In the genomic region with DNA sequence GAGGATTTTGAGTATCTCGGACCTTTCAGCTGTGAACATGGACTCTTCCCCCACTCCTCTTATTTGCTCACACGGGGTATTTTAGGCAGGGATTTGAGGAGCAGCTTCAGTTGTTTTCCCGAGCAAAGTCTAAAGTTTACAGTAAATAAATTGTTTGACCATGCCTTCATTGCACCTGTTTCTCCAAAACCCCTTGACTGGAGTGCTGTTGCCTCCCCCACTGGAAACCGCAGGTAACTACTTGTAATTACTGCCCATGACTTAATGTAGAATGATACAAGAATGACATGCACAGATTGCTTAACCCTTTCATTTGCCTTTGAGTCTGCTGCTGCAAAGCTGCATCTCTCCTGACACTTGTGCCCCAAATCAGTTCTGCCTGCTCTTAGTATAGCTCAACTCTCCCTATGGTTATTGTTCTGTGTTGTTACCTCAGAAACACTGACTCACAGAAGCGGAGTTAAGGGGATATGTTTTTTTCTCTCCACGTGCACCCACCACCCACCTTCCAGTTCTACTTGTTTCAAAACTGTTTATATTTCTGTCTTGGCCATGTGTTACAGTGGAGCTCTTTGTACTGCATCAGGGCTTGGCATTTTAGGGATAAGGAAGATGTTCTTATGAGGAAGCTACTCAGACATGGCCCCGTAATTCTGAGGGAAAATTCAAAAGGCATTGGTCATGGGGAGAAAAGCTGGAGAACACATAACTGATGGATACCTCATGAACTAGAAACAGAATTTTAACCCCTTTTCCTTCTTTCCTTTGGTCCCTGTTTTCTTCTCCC, we compare ENCODE assay signal across 9 cellular contexts. TPM values are rescaled to one million over a fixed set of nuclear protein-coding genes. Genes with fewer than 3 reads are reported as not detected.
DNase-seq lines count a peak whose midpoint lies in the region; ATAC-seq, FAIRE-seq and TF ChIP-seq lines count a peak whose summit lies in the region.
"Had no signal": no experiment of that assay in that cellular context is flagged by ENCODE, and none has a peak within 500 bp of the region (broad histone marks: within the 10 kb centered on the region; RNA-seq: fewer than 3 reads in every experiment).

No MANE protein-coding gene starts in this region.

- H3K4me2 ChIP-seq in HepG2 (ENCODE audit: low read depth, low read length) = no peak overlapping the region

- no peaks in the 10 kb centered on the region for H3K79me2 ChIP-seq in HepG2 (ENCODE audit: insufficient read depth, low read length)

- no peak for TF ChIP-seq CTCF in liver (IDR thresholded peaks at IDR 0.05; ENCODE audit: low read depth, low read length, missing input control)
- no peak for TF ChIP-seq CTCF in HepG2 (CRISPR knock-in tag; IDR thresholded peaks at IDR 0.05)
- TF ChIP-seq CTCF in lower lobe of right lung (IDR thresholded peaks at IDR 0.05) = peak; percentile 20
- no peak for TF ChIP-seq CTCF in vagina (IDR thresholded peaks at IDR 0.05)

- FAIRE-seq in HepG2 (lab: Jason Lieb, UNC) = no peak

- no peak for DNase-seq in HepG2 (ENCODE audit: low spot score)
- no peak for DNase-seq in activated CD8-positive, alpha-beta T cell treated with anti-CD3 and anti-CD28 coated beads, Interleukin-2, amount 10 ng/mL, durations not matched to agents 7 days and 5 days
- DNase-seq in lower lobe of right lung = no peak
- no peak for DNase-seq in vagina (ENCODE audit: extremely low spot score in 2 of 2)
- no peak for DNase-seq in hippocampal formation (lab: John Stamatoyannopoulos, UW)
- no peak for DNase-seq in stimulated activated CD4-positive, alpha-beta T cell treated with anti-CD3 and anti-CD28 coated beads, Interleukin-1b, Interleukin-23, amount 100 ng/mL, for 48 hours
- DNase-seq in hypothalamus (lab: John Stamatoyannopoulos, UW) = no peak
- DNase-seq: erythroblast had no signal

- H3K4me1 Mint-ChIP-seq in activated CD8-positive, alpha-beta T cell treated with anti-CD3 and anti-CD28 coated beads, Interleukin-2, amount 10 ng/mL, durations not matched to agents 7 days and 5 days (ENCODE audit: low read depth) = peaks cover 65% of the 10 kb centered on the region

- CTCF ChIA-PET in HepG2 (lab: Yijun Ruan, JAX; ENCODE audit: low intra/inter-chr PET ratio, low total read pairs) = no interaction called here
- CTCF ChIA-PET in activated CD8-positive, alpha-beta T cell treated with anti-CD3 and anti-CD28 coated beads, Interleukin-2, amount 10 ng/mL, durations not matched to agents 7 days and 5 days (lab: Charles Lee) = interaction anchor here (0.9 to 3.9 kb wide), 10 partner anchors 8 to 203 kb away, joined by 3 to 21 read pairs (median 3); no protein-coding TSS in a partner anchor

- H3K4me3 Mint-ChIP-seq in activated CD8-positive, alpha-beta T cell treated with anti-CD3 and anti-CD28 coated beads, Interleukin-2, amount 10 ng/mL, durations not matched to agents 7 days and 5 days = peak overlapping the region; percentile 78

- H3K9me3 Mint-ChIP-seq in activated CD8-positive, alpha-beta T cell treated with anti-CD3 and anti-CD28 coated beads, Interleukin-2, amount 10 ng/mL, durations not matched to agents 7 days and 5 days (ENCODE audit: insufficient read depth) = no peaks in the 10 kb centered on the region

- 22% methylated on average over 7 of the region's 7 CpGs for WGBS in liver
- WGBS in HepG2 (ENCODE audit: low lambda C conversion rate) = 21% methylated on average over 7 of the region's 7 CpGs

- peaks cover 56% of the 10 kb centered on the region for H3K27me3 Mint-ChIP-seq in activated CD8-positive, alpha-beta T cell treated with anti-CD3 and anti-CD28 coated beads, Interleukin-2, amount 10 ng/mL, durations not matched to agents 7 days and 5 days (ENCODE audit: low read depth)

- H3K27ac ChIP-seq in liver (ENCODE audit: low read depth in 1 of 2, low read length in 2 of 2) (peak overlapping the region; percentile 79 to 97), HepG2 (ENCODE audit: extremely low read length, insufficient read depth, low read length) (no peak overlapping the region), lower lobe of right lung (peak overlapping the region; percentile 94), vagina (peak overlapping the region; percentile 73)

- intact Hi-C loops in HepG2 (cut with micrococcal nuclease; ENCODE audit: unreplicated experiment) = loop anchor here (10.0 kb wide), 1 partner anchor 436 kb away; no protein-coding TSS in a partner anchor
- intact Hi-C loops in lower lobe of right lung (cut with DNase I) = no loop called here
- intact Hi-C loops in vagina (cut with DNase I) = no loop called here

- POLR2A ChIA-PET in HepG2 (lab: Yijun Ruan, JAX) = no interaction called here
- POLR2A ChIA-PET in activated CD8-positive, alpha-beta T cell treated with anti-CD3 and anti-CD28 coated beads, Interleukin-2, amount 10 ng/mL, durations not matched to agents 7 days and 5 days (lab: Charles Lee) = no interaction called here

- TF ChIP-seq RAD21 in liver (IDR thresholded peaks at IDR 0.05) (peak in 1 of 2 donors; percentile 54), HepG2 (CRISPR knock-in tag; IDR thresholded peaks at IDR 0.05) (no peak)

- H3K27ac Mint-ChIP-seq in activated CD8-positive, alpha-beta T cell treated with anti-CD3 and anti-CD28 coated beads, Interleukin-2, amount 10 ng/mL, durations not matched to agents 7 days and 5 days = no peak overlapping the region

- no peak overlapping the region for H2AFZ ChIP-seq in HepG2 (ENCODE audit: low read length)

- H3K36me3 Mint-ChIP-seq in activated CD8-positive, alpha-beta T cell treated with anti-CD3 and anti-CD28 coated beads, Interleukin-2, amount 10 ng/mL, durations not matched to agents 7 days and 5 days (ENCODE audit: low read depth) = no peaks in the 10 kb centered on the region

- H3K9me3 ChIP-seq in liver (ENCODE audit: control insufficient read depth in 4 of 4, low read length in 3 of 4) = no peaks in the 10 kb centered on the region
- H3K9me3 ChIP-seq in HepG2 (ENCODE audit: low read length) = no peaks in the 10 kb centered on the region
- no peaks in the 10 kb centered on the region for H3K9me3 ChIP-seq in lower lobe of right lung
- no peaks in the 10 kb centered on the region for H3K9me3 ChIP-seq in vagina

- no peak for TF ChIP-seq EP300 in HepG2 (IDR thresholded peaks at IDR 0.05; ENCODE audit: low read depth in 2 of 2, low read length in 2 of 2)
- TF ChIP-seq EP300 in HepG2 (CRISPR knock-in tag; IDR thresholded peaks at IDR 0.05; ENCODE audit: borderline replicate concordance) = no peak

- no peak for ATAC-seq in HepG2
- ATAC-seq in activated CD8-positive, alpha-beta T cell treated with anti-CD3 and anti-CD28 coated beads, Interleukin-2, amount 10 ng/mL, durations not matched to agents 7 days and 5 days = no peak
- ATAC-seq in lower lobe of right lung = no peak

- no peaks in the 10 kb centered on the region for H4K20me1 ChIP-seq in HepG2 (ENCODE audit: insufficient read depth, low read length)

- peaks cover 4 to 58% (median 39%) of the 10 kb centered on the region in 4 donors for H3K4me1 ChIP-seq in liver (ENCODE audit: control insufficient read depth in 4 of 4, insufficient read depth in 4 of 4, low read length in 3 of 4)
- H3K4me1 ChIP-seq in HepG2 (ENCODE audit: insufficient read depth, low read length) = peaks cover 8% of the 10 kb centered on the region
- peaks cover 64% of the 10 kb centered on the region for H3K4me1 ChIP-seq in lower lobe of right lung
- H3K4me1 ChIP-seq in vagina = peaks cover 68% of the 10 kb centered on the region

- H3K36me3 ChIP-seq in liver (ENCODE audit: control insufficient read depth in 4 of 4, insufficient read depth in 3 of 4, low read depth in 1 of 4, low read length in 3 of 4) (no peaks in the 10 kb centered on the region), HepG2 (replicated peaks in 1 of 2; ENCODE audit: control insufficient read depth in 1 of 2, insufficient read depth in 2 of 2, low read length in 2 of 2) (no peaks in the 10 kb centered on the region), lower lobe of right lung (peaks cover under 1% of the 10 kb centered on the region), vagina (no peaks in the 10 kb centered on the region)

- H3K27me3 ChIP-seq in liver (ENCODE audit: control insufficient read depth in 4 of 4, insufficient read depth in 4 of 4, low read length in 3 of 4) (no peaks in the 10 kb centered on the region), HepG2 (ENCODE audit: control insufficient read depth in 1 of 2, insufficient read depth in 2 of 2, low read length in 2 of 2) (peaks cover 2 to 7% of the 10 kb centered on the region in 2 experiments; a peak in 4 of 5 replicates), lower lobe of right lung (ENCODE audit: low read depth) (no peaks in the 10 kb centered on the region), vagina (no peaks in the 10 kb centered on the region)

- TF ChIP-seq POLR2A in HepG2 (IDR thresholded peaks at IDR 0.05; ENCODE audit: insufficient read depth in 1 of 2, low read depth in 2 of 2, low read length in 2 of 2) = no peak
- no peak for TF ChIP-seq POLR2A in vagina (IDR thresholded peaks at IDR 0.05)

- H3K4me3 ChIP-seq in liver (ENCODE audit: low read depth in 1 of 3, low read length in 3 of 3) = peak overlapping the region; percentile 56 to 92 (median 87)
- no peak overlapping the region for H3K4me3 ChIP-seq in HepG2 (replicated peaks in 1 of 3; ENCODE audit: insufficient read depth in 1 of 3, low read depth in 2 of 3, low read length in 3 of 3)
- H3K4me3 ChIP-seq in lower lobe of right lung = peak overlapping the region; percentile 71
- peak overlapping the region; percentile 61 for H3K4me3 ChIP-seq in vagina

- in situ Hi-C loops in HepG2 (cut with HindIII; ENCODE audit: extremely low pct_ligation_motif_present, low pct_unique_long_range_greater_than_20kb) = loop anchor here (10.0 kb wide), 1 partner anchor 206 kb away; no protein-coding TSS in a partner anchor

- peak overlapping the region; percentile 75 to 82 for H3K9ac ChIP-seq in liver (ENCODE audit: low read depth in 1 of 2, low read length in 2 of 2)
- H3K9ac ChIP-seq in HepG2 (ENCODE audit: insufficient read depth, low read depth, low read length) = no peak overlapping the region

- no TSS peak for BruUV-seq in HepG2 (replicated peaks; lab: Mats Ljungman, UMichigan)

RNA-seq across cellular contexts. Expression of a gene that starts 2.2 kb away (rescaled TPM):
- total RNA-seq in liver = 1 to 10 TPM; 4.0 to 7.6 TPM
- polyA plus RNA-seq in liver = 1 to 10 TPM; 1.2 to 3.6 TPM
- not detected in 2 replicates for total RNA-seq in HepG2 (2016; rRNA removed; fragmentation: Illumina TruSeq; extraction: Trizol)
- not detected in 2 replicates for total RNA-seq in HepG2 (2016; cell fraction: cytosol; rRNA removed; fragmentation: Illumina TruSeq; extraction: Trizol; ENCODE audit: low read depth)
- not detected in 2 replicates for total RNA-seq in HepG2 (2016; cell fraction: insoluble cytoplasmic fraction; rRNA removed; fragmentation: Illumina TruSeq; extraction: Trizol)
- total RNA-seq in HepG2 (2016; cell fraction: membrane; rRNA removed; fragmentation: Illumina TruSeq; extraction: Trizol) = not detected in 2 replicates
- total RNA-seq in HepG2 (2016; cell fraction: nucleus; rRNA removed; fragmentation: Illumina TruSeq; extraction: Trizol) = not detected in 2 replicates
- 0.01 TPM in 1 of 2 replicates, not detected in the other for polyA plus RNA-seq in HepG2 (2011; rRNA removed)
- polyA plus RNA-seq in HepG2 (2011; cell fraction: cytosol; rRNA removed) = not detected in 2 replicates
- not detected in 2 replicates for polyA plus RNA-seq in HepG2 (2011; cell fraction: nucleus; rRNA removed)
- polyA plus RNA-seq in HepG2 (2012) = not detected in 2 replicates
- not detected in 2 replicates for polyA plus RNA-seq in HepG2 (2016; cell fraction: cytosol; fragmentation: Illumina TruSeq; extraction: Trizol; ENCODE audit: low read depth)
- polyA plus RNA-seq in HepG2 (2016; cell fraction: insoluble cytoplasmic fraction; fragmentation: Illumina TruSeq; extraction: Trizol; ENCODE audit: low read depth) = not detected in 2 replicates
- polyA plus RNA-seq in HepG2 (2016; cell fraction: membrane; fragmentation: Illumina TruSeq; extraction: Trizol; ENCODE audit: low read depth) = not detected in 2 replicates
- not detected in 2 replicates for polyA plus RNA-seq in HepG2 (2016; cell fraction: nucleus; fragmentation: Illumina TruSeq; extraction: Trizol; ENCODE audit: insufficient read depth, low read depth)
- polyA minus RNA-seq in HepG2 (2011; rRNA and poly(A)+ RNA removed; ENCODE audit: low replicate concordance) = 0.06 and 2.5 TPM in 2 replicates
- polyA minus RNA-seq in HepG2 (2011; cell fraction: cytosol; rRNA and poly(A)+ RNA removed) = not detected in 2 replicates
- polyA minus RNA-seq in HepG2 (2011; cell fraction: nucleus; rRNA and poly(A)+ RNA removed) = not detected in 2 replicates
- 1 to 10 TPM; 2.2 to 2.3 TPM for total RNA-seq in activated CD8-positive, alpha-beta T cell treated with anti-CD3 and anti-CD28 coated beads, Interleukin-2, amount 10 ng/mL, durations not matched to agents 7 days and 5 days
- total RNA-seq in lower lobe of right lung = 26.4 TPM
- 43.2 TPM for total RNA-seq in vagina

Comparison
In these comparisons a context has a peak if more than half of its experiments do, and no peak if none do; other contexts are left out.
1. H3K4me3 ChIP-seq: peak in liver (3 of 3), lower lobe of right lung (single experiment) and vagina (2 of 2); none in HepG2 (0 of 3).